ENCODE assay signal across 27 cellular contexts in the genomic region with DNA sequence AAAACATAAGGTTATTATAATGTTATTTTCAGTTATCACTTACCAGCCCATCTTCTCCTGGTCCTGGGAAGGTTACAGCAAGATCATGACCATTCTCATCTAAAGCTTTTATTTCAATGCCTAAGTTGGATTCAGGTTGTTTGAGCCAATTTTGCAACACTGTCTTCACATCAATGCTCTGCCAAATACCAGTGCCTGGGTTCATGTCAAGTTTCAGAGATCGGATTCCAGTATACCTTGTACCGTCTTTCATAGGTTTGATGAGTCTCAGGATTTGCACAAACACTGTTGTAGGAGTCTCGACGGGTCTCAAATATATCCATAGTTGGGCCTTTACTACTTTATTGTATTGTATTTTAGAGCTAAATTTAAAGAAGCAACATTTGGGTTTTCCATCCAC. TPM values are rescaled to one million over a fixed set of nuclear protein-coding genes. Genes with fewer than 3 reads are reported as not detected.
"Had no signal": no experiment of that assay in that cellular context is flagged by ENCODE, and none has a peak within 500 bp of the region (broad histone marks: within the 10 kb centered on the region; RNA-seq: fewer than 3 reads in every experiment).

No MANE protein-coding gene starts in this region.

- H3K27ac ChIP-seq: epithelial cell of prostate, gastroesophageal sphincter, heart left ventricle, hepatocyte, left ventricle myocardium inferior, lower lobe of right lung, neutrophil, pancreas, stomach, thyroid gland had no signal

- H3K4me3 ChIP-seq: gastroesophageal sphincter, heart left ventricle, hepatocyte, left ventricle myocardium inferior, lower lobe of right lung, pancreas, smooth muscle cell, stomach, thyroid gland had no signal

- H3K79me2 ChIP-seq: hepatocyte had no signal

- H3K4me1 ChIP-seq: heart left ventricle, left ventricle myocardium inferior, lower lobe of right lung, pancreas, stomach, thyroid gland had no signal

- H3K4me3 Mint-ChIP-seq: dendritic cell treated with granulocyte-macrophage colony-stimulating factor and Interleukin-4, amounts not matched to agents 40 ng/mL and 50 ng/mL, for 4 days; endodermal cell; natural killer cell; neural crest cell; type B pancreatic cell had no signal

- H2AFZ ChIP-seq: hepatocyte had no signal

- H3K9me3 ChIP-seq: gastroesophageal sphincter, heart left ventricle, left ventricle myocardium inferior, lower lobe of right lung, neutrophil, pancreas, stomach, thyroid gland had no signal

- DNase-seq: central memory CD4-positive, alpha-beta T cell; effector CD8-positive, alpha-beta T cell; endodermal cell; foreskin fibroblast; heart left ventricle; kidney; left ventricle myocardium inferior; lower lobe of right lung; natural killer cell; pancreas; stimulated activated CD4-positive, alpha-beta T cell treated with anti-CD3 and anti-CD28 coated beads, Interleukin-12 subunit alpha, Interleukin-12 subunit beta, amount 100 ng/mL, for 4 hours; stimulated activated CD4-positive, alpha-beta T cell treated with anti-CD3 and anti-CD28 coated beads, Interleukin-1b, Interleukin-23, amount 100 ng/mL, for 48 hours; stimulated activated CD4-positive, alpha-beta T cell treated with anti-CD3 and anti-CD28 coated beads, Interleukin-4, amount 100 ng/mL, for 1 hour; stimulated activated CD8-positive, alpha-beta memory T cell treated with anti-CD3 and anti-CD28 coated beads, Interleukin-4, amount 100 ng/mL, for 48 hours; stimulated activated naive CD4-positive, alpha-beta T cell treated with Interleukin-2 at 50 U/mL for 16 hours; stomach; thyroid gland had no signal

- H3K27ac Mint-ChIP-seq: dendritic cell treated with granulocyte-macrophage colony-stimulating factor and Interleukin-4, amounts not matched to agents 40 ng/mL and 50 ng/mL, for 4 days; endodermal cell; natural killer cell; type B pancreatic cell had no signal

- H3K36me3 Mint-ChIP-seq: natural killer cell, type B pancreatic cell had no signal

- H3K27me3 ChIP-seq: gastroesophageal sphincter, heart left ventricle, hepatocyte, neutrophil, pancreas, stomach, thyroid gland had no signal

- H3K9me3 Mint-ChIP-seq: dendritic cell treated with granulocyte-macrophage colony-stimulating factor and Interleukin-4, amounts not matched to agents 40 ng/mL and 50 ng/mL, for 4 days; endodermal cell; natural killer cell; neural crest cell; type B pancreatic cell had no signal

- H3K27me3 Mint-ChIP-seq: dendritic cell treated with granulocyte-macrophage colony-stimulating factor and Interleukin-4, amounts not matched to agents 40 ng/mL and 50 ng/mL, for 4 days; type B pancreatic cell had no signal

- ATAC-seq: esophagus mucosa, gastroesophageal sphincter, heart left ventricle, lower lobe of right lung, natural killer cell, pancreas, sciatic nerve had no signal

- H3K36me3 ChIP-seq: gastroesophageal sphincter, heart left ventricle, left ventricle myocardium inferior, lower lobe of right lung, neutrophil, pancreas, stomach, thyroid gland had no signal

- H3K4me1 Mint-ChIP-seq: endodermal cell, natural killer cell had no signal

- H3K4me2 ChIP-seq: hepatocyte, smooth muscle cell had no signal

RNA-seq across cellular contexts. Expression of a gene that starts 2.5 kb away (rescaled TPM):
- total RNA-seq: endodermal cell, left ventricle myocardium inferior, natural killer cell had no signal
- polyA plus RNA-seq: smooth muscle cell had no signal
